ENCODE assay signal across 23 cellular contexts in genomic region chr2:157318884-157319283, GRCh38. TPM values are rescaled to one million over a fixed set of nuclear protein-coding genes. Genes with fewer than 3 reads are reported as not detected.
A peak's percentile ranks its signal among the peaks of the same experiment; 100 is the strongest.
DNase-seq lines count a peak whose midpoint lies in the region; ATAC-seq and TF ChIP-seq lines count a peak whose summit lies in the region.
"Had no signal": no experiment of that assay in that cellular context is flagged by ENCODE, and none has a peak within 500 bp of the region (broad histone marks: within the 10 kb centered on the region; RNA-seq: fewer than 3 reads in every experiment).

No MANE protein-coding gene starts in this region.

- H3K27me3 ChIP-seq in CD8-positive, alpha-beta T cell (ENCODE audit: insufficient read depth, low read length), result no peaks in the 10 kb centered on the region
- H3K27me3 ChIP-seq: BLaER1 had no signal

- H3K4me1 Mint-ChIP-seq in activated naive CD4-positive, alpha-beta T cell treated with anti-CD3 and anti-CD28 coated beads for 36 hours (ENCODE audit: low read depth), result peaks cover 39% of the 10 kb centered on the region
- H3K4me1 Mint-ChIP-seq in stimulated activated effector memory CD8-positive, alpha-beta T cell treated with anti-CD3 and anti-CD28 coated beads, Interleukin-12 subunit alpha, Interleukin-12 subunit beta, amount 100 ng/mL, for 72 hours, result no peaks in the 10 kb centered on the region
- H3K4me1 Mint-ChIP-seq in MCF 10A (ENCODE audit: insufficient read depth, unreplicated experiment), result no peaks in the 10 kb centered on the region
- no peaks in the 10 kb centered on the region for H3K4me1 Mint-ChIP-seq in CD8-positive, alpha-beta T cell (ENCODE audit: low read depth)
- H3K4me1 Mint-ChIP-seq: CD4-positive, CD25-positive, alpha-beta regulatory T cell had no signal

- BruUV-seq in MCF 10A (replicated peaks; lab: Mats Ljungman, UMichigan), result no TSS peak

- H3K27ac ChIP-seq in cingulate gyrus (ENCODE audit: low read depth, low read length), result peak overlapping the region; percentile 86
- H3K27ac ChIP-seq in CD8-positive, alpha-beta T cell (ENCODE audit: low read depth, low read length), result no peak overlapping the region
- H3K27ac ChIP-seq: BLaER1, RWPE1 had no signal

- ATAC-seq in activated naive CD4-positive, alpha-beta T cell treated with anti-CD3 and anti-CD28 coated beads, Interleukin-2, amount 50 U/mL, for 72 hours, result peak; percentile 34 to 58
- ATAC-seq in stimulated activated effector memory CD8-positive, alpha-beta T cell treated with anti-CD3 and anti-CD28 coated beads, Interleukin-12 subunit alpha, Interleukin-12 subunit beta, amount 100 ng/mL, for 72 hours, result peak; percentile 68
- no peak for ATAC-seq in GM18502 (IDR thresholded peaks at IDR 0.05; ENCODE audit: poor library complexity, unreplicated experiment)
- no peak for ATAC-seq in CD8-positive, alpha-beta T cell

- no peaks in the 10 kb centered on the region for H3K36me3 ChIP-seq in CD8-positive, alpha-beta T cell (ENCODE audit: insufficient read depth, low read length)
- H3K36me3 ChIP-seq: BLaER1, HAP-1 had no signal

- no peaks in the 10 kb centered on the region for H3K27me3 Mint-ChIP-seq in activated naive CD4-positive, alpha-beta T cell treated with anti-CD3 and anti-CD28 coated beads for 36 hours (ENCODE audit: low read depth)
- no peaks in the 10 kb centered on the region for H3K27me3 Mint-ChIP-seq in MCF 10A (ENCODE audit: insufficient read depth, unreplicated experiment)
- H3K27me3 Mint-ChIP-seq in CD8-positive, alpha-beta T cell (ENCODE audit: low read depth), result no peaks in the 10 kb centered on the region
- H3K27me3 Mint-ChIP-seq: CD4-positive, CD25-positive, alpha-beta regulatory T cell had no signal

- H3K36me3 Mint-ChIP-seq in activated naive CD4-positive, alpha-beta T cell treated with anti-CD3 and anti-CD28 coated beads, Interleukin-2, amount 50 U/mL, for 72 hours, result peaks cover 8 to 14% of the 10 kb centered on the region in 2 donors
- peaks cover 6% of the 10 kb centered on the region for H3K36me3 Mint-ChIP-seq in activated naive CD4-positive, alpha-beta T cell treated with anti-CD3 and anti-CD28 coated beads for 36 hours (ENCODE audit: low read depth)
- H3K36me3 Mint-ChIP-seq in stimulated activated effector memory CD8-positive, alpha-beta T cell treated with anti-CD3 and anti-CD28 coated beads, Interleukin-12 subunit alpha, Interleukin-12 subunit beta, amount 100 ng/mL, for 72 hours, result no peaks in the 10 kb centered on the region
- H3K36me3 Mint-ChIP-seq in MCF 10A (ENCODE audit: insufficient read depth, unreplicated experiment), result no peaks in the 10 kb centered on the region
- peaks cover 21% of the 10 kb centered on the region for H3K36me3 Mint-ChIP-seq in CD8-positive, alpha-beta T cell

- no peaks in the 10 kb centered on the region for H3K9me3 ChIP-seq in CD8-positive, alpha-beta T cell (ENCODE audit: low read length)
- H3K9me3 ChIP-seq: BLaER1, HAP-1 had no signal

- peaks cover 0 to 4% of the 10 kb centered on the region in 2 donors for H3K9me3 Mint-ChIP-seq in activated naive CD4-positive, alpha-beta T cell treated with anti-CD3 and anti-CD28 coated beads, Interleukin-2, amount 50 U/mL, for 72 hours
- no peaks in the 10 kb centered on the region for H3K9me3 Mint-ChIP-seq in activated naive CD4-positive, alpha-beta T cell treated with anti-CD3 and anti-CD28 coated beads for 36 hours
- no peaks in the 10 kb centered on the region for H3K9me3 Mint-ChIP-seq in stimulated activated effector memory CD8-positive, alpha-beta T cell treated with anti-CD3 and anti-CD28 coated beads, Interleukin-12 subunit alpha, Interleukin-12 subunit beta, amount 100 ng/mL, for 72 hours
- H3K9me3 Mint-ChIP-seq in MCF 10A (ENCODE audit: unreplicated experiment), result no peaks in the 10 kb centered on the region
- H3K9me3 Mint-ChIP-seq in CD8-positive, alpha-beta T cell, result no peaks in the 10 kb centered on the region
- H3K9me3 Mint-ChIP-seq: HFFc6 had no signal

- CTCF ChIA-PET in activated naive CD4-positive, alpha-beta T cell treated with anti-CD3 and anti-CD28 coated beads for 36 hours (lab: Charles Lee), result interaction anchor here (0.6 to 6.9 kb wide), 6 partner anchors 9 to 151 kb away, joined by 3 to 76 read pairs (median 4); partner anchors contain the start of gene ERMN
- CTCF ChIA-PET in MCF 10A (lab: Yijun Ruan, JAX), result interaction anchor here (0.6 to 3.2 kb wide), 6 partner anchors 9 to 1470 kb away, joined by 3 to 25 read pairs (median 4); no protein-coding TSS in a partner anchor
- CTCF ChIA-PET in CD8-positive, alpha-beta T cell (lab: Charles Lee), result interaction anchor here (0.7 to 4.9 kb wide), 2 partner anchors 8 to 16 kb away, joined by 3 to 32 read pairs; no protein-coding TSS in a partner anchor

- no peak overlapping the region for H3K27ac Mint-ChIP-seq in activated naive CD4-positive, alpha-beta T cell treated with anti-CD3 and anti-CD28 coated beads, Interleukin-2, amount 50 U/mL, for 72 hours
- no peak overlapping the region for H3K27ac Mint-ChIP-seq in activated naive CD4-positive, alpha-beta T cell treated with anti-CD3 and anti-CD28 coated beads for 36 hours
- no peak overlapping the region for H3K27ac Mint-ChIP-seq in stimulated activated effector memory CD8-positive, alpha-beta T cell treated with anti-CD3 and anti-CD28 coated beads, Interleukin-12 subunit alpha, Interleukin-12 subunit beta, amount 100 ng/mL, for 72 hours
- no peak overlapping the region for H3K27ac Mint-ChIP-seq in MCF 10A (ENCODE audit: low read depth, unreplicated experiment)
- no peak overlapping the region for H3K27ac Mint-ChIP-seq in CD8-positive, alpha-beta T cell
- H3K27ac Mint-ChIP-seq: CD4-positive, CD25-positive, alpha-beta regulatory T cell; HFFc6 had no signal

- POLR2A ChIA-PET in MCF 10A (lab: Yijun Ruan, JAX), result interaction anchor here (0.8 kb wide), 1 partner anchor 15 kb away, joined by 3 read pairs; no protein-coding TSS in a partner anchor
- POLR2A ChIA-PET in CD8-positive, alpha-beta T cell (lab: Charles Lee), result no interaction called here

- H3K4me1 ChIP-seq in CD8-positive, alpha-beta T cell (ENCODE audit: insufficient read depth, low read length), result no peaks in the 10 kb centered on the region
- H3K4me1 ChIP-seq: BLaER1 had no signal

- no peak for TF ChIP-seq CTCF in MCF 10A (IDR thresholded peaks at IDR 0.05; ENCODE audit: unreplicated experiment)
- no peak for TF ChIP-seq CTCF in CD8-positive, alpha-beta T cell (IDR thresholded peaks at IDR 0.05)

- H3K4me3 ChIP-seq in CD8-positive, alpha-beta T cell (ENCODE audit: low read depth, low read length), result no peak overlapping the region
- H3K4me3 ChIP-seq: BLaER1, HAP-1 had no signal

- DNase-seq in activated naive CD4-positive, alpha-beta T cell treated with anti-CD3 and anti-CD28 coated beads, Interleukin-2, amount 50 U/mL, for 72 hours (ENCODE audit: low spot score in 2 of 2), result no peak
- DNase-seq in activated naive CD4-positive, alpha-beta T cell treated with anti-CD3 and anti-CD28 coated beads for 36 hours, result no peak
- DNase-seq in stimulated activated effector memory CD8-positive, alpha-beta T cell treated with anti-CD3 and anti-CD28 coated beads, Interleukin-12 subunit alpha, Interleukin-12 subunit beta, amount 100 ng/mL, for 72 hours (ENCODE audit: low spot score in 2 of 2), result no peak
- no peak for DNase-seq in MCF 10A (ENCODE audit: unreplicated experiment)
- DNase-seq in CD8-positive, alpha-beta T cell, result no peak
- no peak for DNase-seq in activated CD4-positive, alpha-beta T cell treated with anti-CD3 and anti-CD28 coated beads, Interleukin-2, amount 50 U/mL, for 4 hours
- DNase-seq: CD4-positive, CD25-positive, alpha-beta regulatory T cell; GOT3; HFFc6; KBM-7; MM.1S; NCI-H2029; NCI-H446 treated with DMSO at 0.1 percent for 48 hours; NCI-H526; NCI-H82; SHP77 had no signal

- intact Hi-C loops in activated naive CD4-positive, alpha-beta T cell treated with anti-CD3 and anti-CD28 coated beads for 36 hours (cut with micrococcal nuclease), result no loop called here
- intact Hi-C loops in MCF 10A (cut with micrococcal nuclease), result no loop called here
- intact Hi-C loops in CD8-positive, alpha-beta T cell (cut with DNase I, micrococcal nuclease), result no loop called here

- no peak overlapping the region for H3K4me3 Mint-ChIP-seq in activated naive CD4-positive, alpha-beta T cell treated with anti-CD3 and anti-CD28 coated beads for 36 hours
- no peak overlapping the region for H3K4me3 Mint-ChIP-seq in stimulated activated effector memory CD8-positive, alpha-beta T cell treated with anti-CD3 and anti-CD28 coated beads, Interleukin-12 subunit alpha, Interleukin-12 subunit beta, amount 100 ng/mL, for 72 hours
- H3K4me3 Mint-ChIP-seq in MCF 10A (ENCODE audit: unreplicated experiment), result no peak overlapping the region
- no peak overlapping the region for H3K4me3 Mint-ChIP-seq in CD8-positive, alpha-beta T cell
- H3K4me3 Mint-ChIP-seq: CD4-positive, CD25-positive, alpha-beta regulatory T cell; HFFc6 had no signal

RNA-seq across cellular contexts. Expression of gene ERMN, which starts 6.7 kb away (rescaled TPM):
- 1 to 10 TPM; 1.6 to 2.7 TPM for total RNA-seq in activated naive CD4-positive, alpha-beta T cell treated with anti-CD3 and anti-CD28 coated beads, Interleukin-2, amount 50 U/mL, for 72 hours
- 1 to 10 TPM; 1.0 to 1.6 TPM for total RNA-seq in activated naive CD4-positive, alpha-beta T cell treated with anti-CD3 and anti-CD28 coated beads for 36 hours
- not detected in 2 replicates for total RNA-seq in MCF 10A (2022)
- 10 to 100 TPM; 20.7 to 23.6 TPM for total RNA-seq in CD8-positive, alpha-beta T cell
- total RNA-seq: A172, HFFc6, LHCN-M2 had no signal

Comparison
In these comparisons a context has a peak if more than half of its experiments do, and no peak if none do; other contexts are left out.
1. ATAC-seq: peak in activated naive CD4-positive, alpha-beta T cell treated with anti-CD3 and anti-CD28 coated beads, Interleukin-2, amount 50 U/mL, for 72 hours (2 of 2) and stimulated activated effector memory CD8-positive, alpha-beta T cell treated with anti-CD3 and anti-CD28 coated beads, Interleukin-12 subunit alpha, Interleukin-12 subunit beta, amount 100 ng/mL, for 72 hours (single experiment); none in GM18502 (single experiment) and CD8-positive, alpha-beta T cell (single experiment).
2. RNA of gene ERMN, which starts 6.7 kb away (total RNA-seq): 20.7 to 23.6 TPM in CD8-positive, alpha-beta T cell; 1.6 to 2.7 TPM in activated naive CD4-positive, alpha-beta T cell treated with anti-CD3 and anti-CD28 coated beads, Interleukin-2, amount 50 U/mL, for 72 hours, 1.0 to 1.6 TPM in activated naive CD4-positive, alpha-beta T cell treated with anti-CD3 and anti-CD28 coated beads for 36 hours and not detected in MCF 10A; every median in the first group is over 4 times any median in the second.